ENCODE assay signal across 8 cellular contexts in the genomic region with DNA sequence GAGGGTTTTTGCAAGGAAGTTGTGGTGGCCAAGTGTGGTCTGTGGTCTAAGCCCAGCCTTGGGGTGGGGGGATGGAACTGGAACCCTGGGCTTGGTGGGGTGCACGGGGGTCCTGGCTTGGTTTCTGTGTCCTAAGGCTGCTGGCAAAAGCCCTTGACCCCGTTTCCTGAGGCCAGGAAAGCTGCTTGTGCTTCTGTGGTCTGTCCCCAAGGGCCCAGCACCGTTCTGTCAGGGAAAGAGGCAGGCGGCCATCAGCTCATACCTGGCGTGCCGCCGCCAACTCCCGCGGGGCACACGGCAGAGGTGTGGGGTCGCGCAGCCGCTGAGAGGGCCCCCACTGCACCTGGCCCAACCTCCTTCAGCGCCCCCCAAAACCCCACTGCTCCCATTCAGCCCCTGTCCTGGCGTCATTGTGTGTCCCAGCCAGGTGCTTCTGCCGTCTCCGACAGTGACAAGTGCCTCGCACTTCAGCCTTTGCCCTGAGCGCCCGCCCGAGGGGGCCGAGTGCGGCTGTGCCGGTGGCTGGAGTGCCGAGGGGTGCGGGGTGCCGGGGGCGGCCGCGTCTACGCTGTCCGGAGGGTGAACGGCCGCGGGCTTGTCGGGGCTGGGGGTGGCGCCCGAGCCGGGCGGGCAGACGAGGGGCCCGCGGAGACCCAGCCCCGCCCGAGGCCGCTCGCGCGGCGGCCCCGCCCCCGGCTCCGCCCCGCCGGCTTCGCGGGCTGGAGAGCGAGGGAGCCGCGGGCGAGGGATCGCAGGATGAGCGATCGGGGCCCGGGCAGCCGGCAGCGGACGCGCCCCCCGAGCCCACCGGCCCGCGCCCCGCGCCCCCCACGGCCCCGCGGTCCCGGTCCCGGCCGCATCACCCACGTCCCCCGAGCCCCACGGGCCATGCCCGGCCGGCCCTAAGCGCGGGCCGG. TPM values are rescaled to one million over a fixed set of nuclear protein-coding genes. Genes with fewer than 3 reads are reported as not detected.
DNase-seq lines count a peak whose midpoint lies in the region; ATAC-seq and TF ChIP-seq lines count a peak whose summit lies in the region.

A gene (plus strand): TSS at position 701 of the 917 bp plus-strand sequence. CDS start 282 bp downstream, outside the sequence.

- H3K9ac ChIP-seq in BLaER1 treated with 17β-estradiol and CSF1 and Interleukin-3, amounts not matched to agents 10 nM and 100 nM = peak within 1 kb of the TSS; percentile 29 to 75 (median 58); a peak in 20 of 22 replicates

- H3K36me3 ChIP-seq in BLaER1 treated with 17β-estradiol and CSF1 and Interleukin-3, amounts not matched to agents 10 nM and 100 nM = peaks cover 36 to 38% (median 37%) of the 10 kb centered on the region in 11 experiments
- H3K36me3 ChIP-seq in HAP-1 (replicated peaks) (peaks cover 15% of the 10 kb centered on the region), mesodermal cell (ENCODE audit: control insufficient read depth, insufficient read depth, low read length) (peaks cover 37% of the 10 kb centered on the region), upper lobe of right lung (peaks cover 35% of the 10 kb centered on the region)

- ATAC-seq in upper lobe of right lung (peak; percentile 31), GM21786 (IDR thresholded peaks at IDR 0.05; ENCODE audit: unreplicated experiment) (no peak), omental fat pad (ENCODE audit: low FRiP score) (no peak)

- 3 to 5% methylated on average over 63 to 76 of the region's 89 CpGs for WGBS in mesodermal cell (ENCODE audit: insufficient coverage in 2 of 2), 2 experiments

- in situ Hi-C loops in HAP-1 (cut with MboI; ENCODE audit: low sequenced_read_pairs) = no loop called here

- H3K4me1 ChIP-seq in BLaER1 treated with 17β-estradiol and CSF1 and Interleukin-3, amounts not matched to agents 10 nM and 100 nM = peaks cover 18 to 66% (median 59%) of the 10 kb centered on the region in 10 experiments
- H3K4me1 ChIP-seq in HAP-1 = no peaks in the 10 kb centered on the region; the same call in 1 of the 2 replicates
- H3K4me1 ChIP-seq in mesodermal cell (ENCODE audit: control insufficient read depth, insufficient read depth, low read length, poor library complexity, severe bottlenecking) = peaks cover 35% of the 10 kb centered on the region
- peaks cover 5% of the 10 kb centered on the region for H3K4me1 ChIP-seq in upper lobe of right lung

- H3K27me3 ChIP-seq in BLaER1 treated with 17β-estradiol and CSF1 and Interleukin-3, amounts not matched to agents 10 nM and 100 nM = peaks cover 0 to 20% (median 11%) of the 10 kb centered on the region in 11 experiments; a peak in 13 of 22 replicates
- H3K27me3 ChIP-seq in HAP-1 (ENCODE audit: low read depth) (no peaks in the 10 kb centered on the region), upper lobe of right lung (no peaks in the 10 kb centered on the region)

- H3K4me3 ChIP-seq in BLaER1 treated with 17β-estradiol and CSF1 and Interleukin-3, amounts not matched to agents 10 nM and 100 nM = peak within 1 kb of the TSS; percentile 39 to 64 (median 54)
- H3K4me3 ChIP-seq in HAP-1 = peak within 1 kb of the TSS; percentile 28
- peak within 1 kb of the TSS; percentile 23 for H3K4me3 ChIP-seq in mesodermal cell (ENCODE audit: extremely low read depth, insufficient read depth, low read length, poor library complexity, severe bottlenecking)
- H3K4me3 ChIP-seq in upper lobe of right lung = no peak within 1 kb of the TSS

- DNase-seq in HAP-1 (ENCODE audit: low spot score in 2 of 2) = peak; percentile 48 to 70
- DNase-seq in T-helper 9 cell = peak; percentile 51
- DNase-seq in upper lobe of right lung = no peak
- DNase-seq in omental fat pad (ENCODE audit: low spot score) = no peak

- H4K20me1 ChIP-seq in BLaER1 treated with 17β-estradiol and CSF1 and Interleukin-3, amounts not matched to agents 10 nM and 100 nM = peaks cover 60 to 96% (median 86%) of the 10 kb centered on the region in 11 experiments

- peak within 1 kb of the TSS; percentile 92 to 99 (median 97) for H3K4me2 ChIP-seq in BLaER1 treated with 17β-estradiol and CSF1 and Interleukin-3, amounts not matched to agents 10 nM and 100 nM

- H3K9me3 ChIP-seq in BLaER1 treated with 17β-estradiol and CSF1 and Interleukin-3, amounts not matched to agents 10 nM and 100 nM (replicated peaks in 1 of 11) = no peaks in the 10 kb centered on the region
- H3K9me3 ChIP-seq in HAP-1 = no peaks in the 10 kb centered on the region
- no peaks in the 10 kb centered on the region for H3K9me3 ChIP-seq in mesodermal cell (ENCODE audit: control insufficient read depth, low read length)
- H3K9me3 ChIP-seq in upper lobe of right lung = no peaks in the 10 kb centered on the region

- TF ChIP-seq CTCF in upper lobe of right lung (IDR thresholded peaks at IDR 0.05) = no peak
- no peak for TF ChIP-seq CTCF in omental fat pad (IDR thresholded peaks at IDR 0.05)

- peak within 1 kb of the TSS in 1 of 11 experiments; percentile 11; a peak in 2 of 22 replicates for H3K27ac ChIP-seq in BLaER1 treated with 17β-estradiol and CSF1 and Interleukin-3, amounts not matched to agents 10 nM and 100 nM
- peak within 1 kb of the TSS; percentile 60 for H3K27ac ChIP-seq in cingulate gyrus (ENCODE audit: low read depth, low read length)
- H3K27ac ChIP-seq in mesodermal cell (ENCODE audit: low read depth, low read length, severe bottlenecking) = no peak within 1 kb of the TSS
- peak within 1 kb of the TSS; percentile 17 for H3K27ac ChIP-seq in upper lobe of right lung

- intact Hi-C loops in upper lobe of right lung (cut with DNase I) = no loop called here

RNA-seq across cellular contexts. Expression of the gene that starts here (rescaled TPM):
- 17.0 TPM for polyA plus RNA-seq in mesodermal cell (2013, experiment 1 of 2)
- 12.7 TPM for polyA plus RNA-seq in mesodermal cell (2013, experiment 2 of 2)
- total RNA-seq in upper lobe of right lung (1.6 TPM), omental fat pad (not detected)

Comparison
In these comparisons a context has a peak if more than half of its experiments do, and no peak if none do; other contexts are left out.
1. DNase-seq: peak in HAP-1 (2 of 2) and T-helper 9 cell (single experiment); none in upper lobe of right lung (single experiment) and omental fat pad (single experiment).